Comparison of ENCODE assay signal across 8 cellular contexts in genomic region chr9:38067892-38068615, GRCh38. TPM values are rescaled to one million over a fixed set of nuclear protein-coding genes. Genes with fewer than 3 reads are reported as not detected.
A peak's percentile ranks its signal among the peaks of the same experiment; 100 is the strongest.
DNase-seq lines count a peak whose midpoint lies in the region; ATAC-seq, FAIRE-seq and TF ChIP-seq lines count a peak whose summit lies in the region.

No MANE protein-coding gene starts in this region.

- peak overlapping the region; percentile 56 for H3K4me3 Mint-ChIP-seq in activated CD4-positive, alpha-beta T cell treated with anti-CD3 and anti-CD28 coated beads for 36 hours
- H3K4me3 Mint-ChIP-seq in WTC11 = peak overlapping the region; percentile 81

- no peaks in the 10 kb centered on the region for H3K27me3 ChIP-seq in pancreas

- TF ChIP-seq POLR2A in erythroblast (IDR thresholded peaks at IDR 0.05; ENCODE audit: low read length) = no peak

- CTCF ChIA-PET in activated CD4-positive, alpha-beta T cell treated with anti-CD3 and anti-CD28 coated beads for 36 hours (lab: Charles Lee) = interaction anchor here (0.7 to 0.9 kb wide), 4 partner anchors 16 to 165 kb away, joined by 3 read pairs; no protein-coding TSS in a partner anchor
- CTCF ChIA-PET in WTC11 (lab: Charles Lee) = interaction anchor here (0.9 to 3.7 kb wide), 9 partner anchors 42 to 316 kb away, joined by 3 to 42 read pairs (median 3); no protein-coding TSS in a partner anchor

- peak overlapping the region; percentile 86 to 95 (median 90) for H3K27ac ChIP-seq in pancreas

- no peak for FAIRE-seq in pancreas (lab: Jason Lieb, UNC)

- no peak for ATAC-seq in activated CD4-positive, alpha-beta T cell treated with anti-CD3 and anti-CD28 coated beads for 36 hours
- no peak for ATAC-seq in WTC11
- peak in 1 of 4 donors; percentile 1 for ATAC-seq in pancreas
- ATAC-seq in HG02759 (IDR thresholded peaks at IDR 0.05; ENCODE audit: unreplicated experiment) = no peak

- H3K9me3 ChIP-seq in pancreas = no peaks in the 10 kb centered on the region

- H3K36me3 ChIP-seq in pancreas = no peaks in the 10 kb centered on the region

- intact Hi-C loops in activated CD4-positive, alpha-beta T cell treated with anti-CD3 and anti-CD28 coated beads for 36 hours (cut with DNase I, micrococcal nuclease) = loop anchor here (1.0 to 5.0 kb wide), 13 partner anchors 21 to 1031 kb away; partner anchors contain the start of genes ALDH1B1 (in 1 of the 2), ANKRD18A (in 1 of the 2), DCAF10 (in 1 of the 2) and POLR1E (in 1 of the 2)
- intact Hi-C loops in pancreas (cut with DNase I) = loop anchor here in 2 of 3 donors (5.0 kb wide), 1 partner anchor 151 kb away; no protein-coding TSS in a partner anchor

- H3K27me3 Mint-ChIP-seq in activated CD4-positive, alpha-beta T cell treated with anti-CD3 and anti-CD28 coated beads for 36 hours = peaks cover 7% of the 10 kb centered on the region
- H3K27me3 Mint-ChIP-seq in WTC11 (ENCODE audit: low read depth) = peaks cover 30% of the 10 kb centered on the region

- peaks cover 15% of the 10 kb centered on the region for H3K4me1 Mint-ChIP-seq in activated CD4-positive, alpha-beta T cell treated with anti-CD3 and anti-CD28 coated beads for 36 hours
- H3K4me1 Mint-ChIP-seq in WTC11 = peaks cover 52% of the 10 kb centered on the region

- no peak overlapping the region for H3K27ac Mint-ChIP-seq in activated CD4-positive, alpha-beta T cell treated with anti-CD3 and anti-CD28 coated beads for 36 hours
- no peak overlapping the region for H3K27ac Mint-ChIP-seq in WTC11

- TF ChIP-seq CTCF in WTC11 (IDR thresholded peaks at IDR 0.05) = no peak
- no peak for TF ChIP-seq CTCF in pancreas (IDR thresholded peaks at IDR 0.05)

- peaks cover 6 to 27% (median 8%) of the 10 kb centered on the region in 3 donors for H3K4me1 ChIP-seq in pancreas

- 0 to 1% methylated on average over 68 to 96 of the region's 96 CpGs for WGBS in pancreas, 2 donors

- H3K9me3 Mint-ChIP-seq in activated CD4-positive, alpha-beta T cell treated with anti-CD3 and anti-CD28 coated beads for 36 hours (ENCODE audit: low read depth) = no peaks in the 10 kb centered on the region
- H3K9me3 Mint-ChIP-seq in WTC11 = no peaks in the 10 kb centered on the region

- peak; percentile 28 for DNase-seq in activated CD4-positive, alpha-beta T cell treated with anti-CD3 and anti-CD28 coated beads for 36 hours
- DNase-seq in activated CD4-positive, alpha-beta T cell treated with anti-CD3 and anti-CD28 coated beads, Interleukin-2, amount 50 U/mL, for 1 hour = no peak
- peak; percentile 30 for DNase-seq in WTC11 (ENCODE audit: low spot score)
- DNase-seq in erythroblast (lab: John Stamatoyannopoulos, UW) = peak; percentile 33 to 52
- DNase-seq in pancreas = peak in 5 of 6 donors; percentile 32 to 82 (median 61)
- no peak for DNase-seq in T1000 (lab: John Stamatoyannopoulos, UW)
- no peak for DNase-seq in activated CD4-positive, alpha-beta T cell treated with anti-CD3 and anti-CD28 coated beads for 1 hour

- no peaks in the 10 kb centered on the region for H3K36me3 Mint-ChIP-seq in activated CD4-positive, alpha-beta T cell treated with anti-CD3 and anti-CD28 coated beads for 36 hours (ENCODE audit: low read depth)
- no peaks in the 10 kb centered on the region for H3K36me3 Mint-ChIP-seq in WTC11

- peak overlapping the region; percentile 42 to 99 (median 96) for H3K4me3 ChIP-seq in pancreas

- POLR2A ChIA-PET in activated CD4-positive, alpha-beta T cell treated with anti-CD3 and anti-CD28 coated beads for 36 hours (lab: Charles Lee) = no interaction called here
- POLR2A ChIA-PET in WTC11 (lab: Charles Lee) = interaction anchor here (1.4 to 4.1 kb wide), 2 partner anchors 51 to 165 kb away, joined by 4 to 21 read pairs; no protein-coding TSS in a partner anchor

TF ChIP-seq in WTC11, 78 proteins besides CTCF, POLR2A, EP300 and RAD21 (continues in another document):
- TF ChIP-seq ATF1 (CRISPR knock-in tag; IDR thresholded peaks at IDR 0.05) = no peak
- TF ChIP-seq ZNF281 (CRISPR knock-in tag; IDR thresholded peaks at IDR 0.05) = no peak
- 0 out of 2 replicates have a peak, but pooled peaks have one; percentile 29 for TF ChIP-seq FOXP1 (CRISPR knock-in tag; IDR thresholded peaks at IDR 0.05; ENCODE audit: borderline replicate concordance)
- TF ChIP-seq ZNF416 (CRISPR knock-in tag; IDR thresholded peaks at IDR 0.05) = no peak
- TF ChIP-seq, protein P1, sequence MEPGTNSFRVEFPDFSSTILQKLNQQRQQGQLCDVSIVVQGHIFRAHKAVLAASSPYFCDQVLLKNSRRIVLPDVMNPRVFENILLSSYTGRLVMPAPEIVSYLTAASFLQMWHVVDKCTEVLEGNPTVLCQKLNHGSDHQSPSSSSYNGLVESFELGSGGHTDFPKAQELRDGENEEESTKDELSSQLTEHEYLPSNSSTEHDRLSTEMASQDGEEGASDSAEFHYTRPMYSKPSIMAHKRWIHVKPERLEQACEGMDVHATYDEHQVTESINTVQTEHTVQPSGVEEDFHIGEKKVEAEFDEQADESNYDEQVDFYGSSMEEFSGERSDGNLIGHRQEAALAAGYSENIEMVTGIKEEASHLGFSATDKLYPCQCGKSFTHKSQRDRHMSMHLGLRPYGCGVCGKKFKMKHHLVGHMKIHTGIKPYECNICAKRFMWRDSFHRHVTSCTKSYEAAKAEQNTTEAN (CRISPR knock-in tag; IDR thresholded peaks at IDR 0.05) = no peak
- TF ChIP-seq AR (CRISPR knock-in tag; IDR thresholded peaks at IDR 0.05) = no peak
- TF ChIP-seq E2F5 (CRISPR knock-in tag; IDR thresholded peaks at IDR 0.05) = peak; percentile 66; the same call in 1 of the 2 replicates
- TF ChIP-seq ZNF671 (CRISPR knock-in tag; IDR thresholded peaks at IDR 0.05) = no peak
- no peak for TF ChIP-seq GTF2I (CRISPR knock-in tag; conservative IDR thresholded peaks at IDR 0.05)
- no peak for TF ChIP-seq NFYB (CRISPR knock-in tag; conservative IDR thresholded peaks at IDR 0.05; ENCODE audit: low read depth)
- no peak for TF ChIP-seq ZNF396 (CRISPR knock-in tag; IDR thresholded peaks at IDR 0.05; ENCODE audit: borderline replicate concordance)
- no peak for TF ChIP-seq SOX15 (CRISPR knock-in tag; IDR thresholded peaks at IDR 0.05)
- no peak for TF ChIP-seq EMX1 (CRISPR knock-in tag; IDR thresholded peaks at IDR 0.05)

RNA-seq across cellular contexts. Expression of gene SHB, which starts 1.0 kb away (rescaled TPM):
- 1 to 10 TPM; 1.2 to 1.3 TPM for total RNA-seq in activated CD4-positive, alpha-beta T cell treated with anti-CD3 and anti-CD28 coated beads for 36 hours
- total RNA-seq in WTC11 (2021) = 9.5 to 12.2 TPM (median 10.6 TPM) in 3 replicates
- total RNA-seq in pancreas = 10 to 100 TPM; 13.9 to 24.2 (median 22.7) TPM
- polyA plus RNA-seq in pancreas = 10 to 100 TPM; 11.5 to 12.4 TPM

Comparison
In these comparisons a context has a peak if more than half of its experiments do, and no peak if none do; other contexts are left out.
1. DNase-seq: peak in activated CD4-positive, alpha-beta T cell treated with anti-CD3 and anti-CD28 coated beads for 36 hours (single experiment), WTC11 (single experiment), erythroblast (2 of 2) and pancreas (5 of 6); none in activated CD4-positive, alpha-beta T cell treated with anti-CD3 and anti-CD28 coated beads, Interleukin-2, amount 50 U/mL, for 1 hour (single experiment), T1000 (single experiment) and activated CD4-positive, alpha-beta T cell treated with anti-CD3 and anti-CD28 coated beads for 1 hour (single experiment).